In genomic region chrX:51975360-51975759, GRCh38 we compare ENCODE assay signal across 7 cellular contexts.
"Had no signal": no experiment of that assay in that cellular context is flagged by ENCODE, and none has a peak within 500 bp of the region (broad histone marks: within the 10 kb centered on the region; RNA-seq: fewer than 3 reads in every experiment).

No MANE protein-coding gene starts in this region.

- FAIRE-seq: H54, HTR-8/SVneo had no signal

- H3K4me3 ChIP-seq: GM23248 had no signal

- DNase-seq: GM23248, GOT3, H9, HCEC 1CT, KBM-7 had no signal
